1 cellular context compared by ENCODE assay signal in genomic region chr5:75463726-75464125, GRCh38.
TF ChIP-seq lines count a peak whose summit lies in the region.

No MANE protein-coding gene starts in this region.

TF ChIP-seq in GM12878, 131 proteins besides CTCF, POLR2A, EP300 and RAD21:
- TF ChIP-seq ATF2 (IDR thresholded peaks at IDR 0.05; ENCODE audit: low read length) (no peak), LARP7 (IDR thresholded peaks at IDR 0.05) (no peak), RAD51 (IDR thresholded peaks at IDR 0.05) (no peak), MYC (IDR thresholded peaks at IDR 0.05; ENCODE audit: insufficient read depth, insufficient read length, insufficient replicate concordance, low read length, severe bottlenecking) (no peak), ZNF274 (IDR thresholded peaks at IDR 0.05; ENCODE audit: insufficient read depth, insufficient read length) (no peak), PAX5 (IDR thresholded peaks at IDR 0.05; ENCODE audit: borderline replicate concordance, low read depth, low read length) (no peak), YBX1 (IDR thresholded peaks at IDR 0.05) (no peak), ASH2L (IDR thresholded peaks at IDR 0.05; ENCODE audit: borderline replicate concordance, low read depth) (no peak), BCL11A (IDR thresholded peaks at IDR 0.05; ENCODE audit: low read depth, low read length) (no peak), GABPA (IDR thresholded peaks at IDR 0.05; ENCODE audit: low read depth) (no peak), SPI1 (IDR thresholded peaks at IDR 0.05; ENCODE audit: borderline replicate concordance, insufficient read depth, low read depth, low read length) (no peak), POLR2AphosphoS2 (IDR thresholded peaks at IDR 0.05; ENCODE audit: low read depth, low read length) (no peak)
- TF ChIP-seq, protein P1, sequence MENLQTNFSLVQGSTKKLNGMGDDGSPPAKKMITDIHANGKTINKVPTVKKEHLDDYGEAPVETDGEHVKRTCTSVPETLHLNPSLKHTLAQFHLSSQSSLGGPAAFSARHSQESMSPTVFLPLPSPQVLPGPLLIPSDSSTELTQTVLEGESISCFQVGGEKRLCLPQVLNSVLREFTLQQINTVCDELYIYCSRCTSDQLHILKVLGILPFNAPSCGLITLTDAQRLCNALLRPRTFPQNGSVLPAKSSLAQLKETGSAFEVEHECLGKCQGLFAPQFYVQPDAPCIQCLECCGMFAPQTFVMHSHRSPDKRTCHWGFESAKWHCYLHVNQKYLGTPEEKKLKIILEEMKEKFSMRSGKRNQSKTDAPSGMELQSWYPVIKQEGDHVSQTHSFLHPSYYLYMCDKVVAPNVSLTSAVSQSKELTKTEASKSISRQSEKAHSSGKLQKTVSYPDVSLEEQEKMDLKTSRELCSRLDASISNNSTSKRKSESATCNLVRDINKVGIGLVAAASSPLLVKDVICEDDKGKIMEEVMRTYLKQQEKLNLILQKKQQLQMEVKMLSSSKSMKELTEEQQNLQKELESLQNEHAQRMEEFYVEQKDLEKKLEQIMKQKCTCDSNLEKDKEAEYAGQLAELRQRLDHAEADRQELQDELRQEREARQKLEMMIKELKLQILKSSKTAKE (IDR thresholded peaks at IDR 0.05; ENCODE audit: low read depth, poor library complexity, severe bottlenecking): no peak
- TF ChIP-seq, protein P2, sequence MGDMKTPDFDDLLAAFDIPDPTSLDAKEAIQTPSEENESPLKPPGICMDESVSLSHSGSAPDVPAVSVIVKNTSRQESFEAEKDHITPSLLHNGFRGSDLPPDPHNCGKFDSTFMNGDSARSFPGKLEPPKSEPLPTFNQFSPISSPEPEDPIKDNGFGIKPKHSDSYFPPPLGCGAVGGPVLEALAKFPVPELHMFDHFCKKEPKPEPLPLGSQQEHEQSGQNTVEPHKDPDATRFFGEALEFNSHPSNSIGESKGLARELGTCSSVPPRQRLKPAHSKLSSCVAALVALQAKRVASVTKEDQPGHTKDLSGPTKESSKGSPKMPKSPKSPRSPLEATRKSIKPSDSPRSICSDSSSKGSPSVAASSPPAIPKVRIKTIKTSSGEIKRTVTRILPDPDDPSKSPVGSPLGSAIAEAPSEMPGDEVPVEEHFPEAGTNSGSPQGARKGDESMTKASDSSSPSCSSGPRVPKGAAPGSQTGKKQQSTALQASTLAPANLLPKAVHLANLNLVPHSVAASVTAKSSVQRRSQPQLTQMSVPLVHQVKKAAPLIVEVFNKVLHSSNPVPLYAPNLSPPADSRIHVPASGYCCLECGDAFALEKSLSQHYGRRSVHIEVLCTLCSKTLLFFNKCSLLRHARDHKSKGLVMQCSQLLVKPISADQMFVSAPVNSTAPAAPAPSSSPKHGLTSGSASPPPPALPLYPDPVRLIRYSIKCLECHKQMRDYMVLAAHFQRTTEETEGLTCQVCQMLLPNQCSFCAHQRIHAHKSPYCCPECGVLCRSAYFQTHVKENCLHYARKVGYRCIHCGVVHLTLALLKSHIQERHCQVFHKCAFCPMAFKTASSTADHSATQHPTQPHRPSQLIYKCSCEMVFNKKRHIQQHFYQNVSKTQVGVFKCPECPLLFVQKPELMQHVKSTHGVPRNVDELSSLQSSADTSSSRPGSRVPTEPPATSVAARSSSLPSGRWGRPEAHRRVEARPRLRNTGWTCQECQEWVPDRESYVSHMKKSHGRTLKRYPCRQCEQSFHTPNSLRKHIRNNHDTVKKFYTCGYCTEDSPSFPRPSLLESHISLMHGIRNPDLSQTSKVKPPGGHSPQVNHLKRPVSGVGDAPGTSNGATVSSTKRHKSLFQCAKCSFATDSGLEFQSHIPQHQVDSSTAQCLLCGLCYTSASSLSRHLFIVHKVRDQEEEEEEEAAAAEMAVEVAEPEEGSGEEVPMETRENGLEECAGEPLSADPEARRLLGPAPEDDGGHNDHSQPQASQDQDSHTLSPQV (IDR thresholded peaks at IDR 0.05): no peak
- TF ChIP-seq, protein P3, sequence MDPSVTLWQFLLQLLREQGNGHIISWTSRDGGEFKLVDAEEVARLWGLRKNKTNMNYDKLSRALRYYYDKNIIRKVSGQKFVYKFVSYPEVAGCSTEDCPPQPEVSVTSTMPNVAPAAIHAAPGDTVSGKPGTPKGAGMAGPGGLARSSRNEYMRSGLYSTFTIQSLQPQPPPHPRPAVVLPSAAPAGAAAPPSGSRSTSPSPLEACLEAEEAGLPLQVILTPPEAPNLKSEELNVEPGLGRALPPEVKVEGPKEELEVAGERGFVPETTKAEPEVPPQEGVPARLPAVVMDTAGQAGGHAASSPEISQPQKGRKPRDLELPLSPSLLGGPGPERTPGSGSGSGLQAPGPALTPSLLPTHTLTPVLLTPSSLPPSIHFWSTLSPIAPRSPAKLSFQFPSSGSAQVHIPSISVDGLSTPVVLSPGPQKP (IDR thresholded peaks at IDR 0.05; ENCODE audit: low read depth, low read length): no peak
- TF ChIP-seq, protein P4, sequence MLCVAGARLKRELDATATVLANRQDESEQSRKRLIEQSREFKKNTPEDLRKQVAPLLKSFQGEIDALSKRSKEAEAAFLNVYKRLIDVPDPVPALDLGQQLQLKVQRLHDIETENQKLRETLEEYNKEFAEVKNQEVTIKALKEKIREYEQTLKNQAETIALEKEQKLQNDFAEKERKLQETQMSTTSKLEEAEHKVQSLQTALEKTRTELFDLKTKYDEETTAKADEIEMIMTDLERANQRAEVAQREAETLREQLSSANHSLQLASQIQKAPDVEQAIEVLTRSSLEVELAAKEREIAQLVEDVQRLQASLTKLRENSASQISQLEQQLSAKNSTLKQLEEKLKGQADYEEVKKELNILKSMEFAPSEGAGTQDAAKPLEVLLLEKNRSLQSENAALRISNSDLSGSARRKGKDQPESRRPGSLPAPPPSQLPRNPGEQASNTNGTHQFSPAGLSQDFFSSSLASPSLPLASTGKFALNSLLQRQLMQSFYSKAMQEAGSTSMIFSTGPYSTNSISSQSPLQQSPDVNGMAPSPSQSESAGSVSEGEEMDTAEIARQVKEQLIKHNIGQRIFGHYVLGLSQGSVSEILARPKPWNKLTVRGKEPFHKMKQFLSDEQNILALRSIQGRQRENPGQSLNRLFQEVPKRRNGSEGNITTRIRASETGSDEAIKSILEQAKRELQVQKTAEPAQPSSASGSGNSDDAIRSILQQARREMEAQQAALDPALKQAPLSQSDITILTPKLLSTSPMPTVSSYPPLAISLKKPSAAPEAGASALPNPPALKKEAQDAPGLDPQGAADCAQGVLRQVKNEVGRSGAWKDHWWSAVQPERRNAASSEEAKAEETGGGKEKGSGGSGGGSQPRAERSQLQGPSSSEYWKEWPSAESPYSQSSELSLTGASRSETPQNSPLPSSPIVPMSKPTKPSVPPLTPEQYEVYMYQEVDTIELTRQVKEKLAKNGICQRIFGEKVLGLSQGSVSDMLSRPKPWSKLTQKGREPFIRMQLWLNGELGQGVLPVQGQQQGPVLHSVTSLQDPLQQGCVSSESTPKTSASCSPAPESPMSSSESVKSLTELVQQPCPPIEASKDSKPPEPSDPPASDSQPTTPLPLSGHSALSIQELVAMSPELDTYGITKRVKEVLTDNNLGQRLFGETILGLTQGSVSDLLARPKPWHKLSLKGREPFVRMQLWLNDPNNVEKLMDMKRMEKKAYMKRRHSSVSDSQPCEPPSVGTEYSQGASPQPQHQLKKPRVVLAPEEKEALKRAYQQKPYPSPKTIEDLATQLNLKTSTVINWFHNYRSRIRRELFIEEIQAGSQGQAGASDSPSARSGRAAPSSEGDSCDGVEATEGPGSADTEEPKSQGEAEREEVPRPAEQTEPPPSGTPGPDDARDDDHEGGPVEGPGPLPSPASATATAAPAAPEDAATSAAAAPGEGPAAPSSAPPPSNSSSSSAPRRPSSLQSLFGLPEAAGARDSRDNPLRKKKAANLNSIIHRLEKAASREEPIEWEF (IDR thresholded peaks at IDR 0.05; ENCODE audit: insufficient replicate concordance, low read depth, low read length): no peak
